Comparison of ENCODE assay signal across 1 cellular context in genomic region chrX:26999634-27000033, GRCh38.
TF ChIP-seq lines count a peak whose summit lies in the region.

No MANE protein-coding gene starts in this region.

TF ChIP-seq in HepG2, 621 proteins besides CTCF, POLR2A, EP300 and RAD21 (continued from another document):
- no peak for TF ChIP-seq ZBTB46 (CRISPR knock-in tag; IDR thresholded peaks at IDR 0.05; ENCODE audit: borderline replicate concordance)
- TF ChIP-seq MEIS1 (CRISPR knock-in tag; IDR thresholded peaks at IDR 0.05; ENCODE audit: borderline replicate concordance), result no peak
- TF ChIP-seq MAFF (IDR thresholded peaks at IDR 0.05; ENCODE audit: low read depth, low read length), result peak; percentile 42; the same call in 1 of the 2 replicates
- peak in 1 of 2 experiments; percentile 66; a peak in 3 of 4 replicates for TF ChIP-seq MAFK (conservative IDR thresholded peaks at IDR 0.05 in 1 of 2, IDR thresholded peaks at IDR 0.05 in 1 of 2; ENCODE audit: low read length in 2 of 2)
- TF ChIP-seq ZNF326 (CRISPR knock-in tag; IDR thresholded peaks at IDR 0.05; ENCODE audit: borderline replicate concordance), result no peak
- no peak for TF ChIP-seq SRSF1 (optimal IDR thresholded peaks at IDR 0.05; ENCODE audit: low read depth, low read length)
